In genomic region chr5:136192015-136192525, GRCh38 we compare ENCODE assay signal across 9 cellular contexts. TPM values are rescaled to one million over a fixed set of nuclear protein-coding genes. Genes with fewer than 3 reads are reported as not detected.
DNase-seq lines count a peak whose midpoint lies in the region; ATAC-seq and TF ChIP-seq lines count a peak whose summit lies in the region.
"Had no signal": no experiment of that assay in that cellular context is flagged by ENCODE, and none has a peak within 500 bp of the region (broad histone marks: within the 10 kb centered on the region; RNA-seq: fewer than 3 reads in every experiment).

No MANE protein-coding gene starts in this region.

- H3K27me3 ChIP-seq in AG04450 (ENCODE audit: control insufficient read depth, insufficient read depth, low read length): peaks cover 51% of the 10 kb centered on the region

- POLR2A ChIA-PET in AG04450 (lab: Yijun Ruan, JAX): no interaction called here

- H3K4me3 ChIP-seq in AG04450 (ENCODE audit: low read depth, low read length) (peak overlapping the region; percentile 27), fibroblast of the aortic adventitia (ENCODE audit: low read depth, low read length) (peak overlapping the region; percentile 44)

- peak overlapping the region; percentile 73 for H3K4me3 Mint-ChIP-seq in nephron progenitor cell

- peaks cover 77% of the 10 kb centered on the region for H3K27me3 Mint-ChIP-seq in nephron progenitor cell (ENCODE audit: low read depth, poor library complexity)

- CTCF ChIA-PET in AG04450 (lab: Charles Lee): no interaction called here

- H3K27ac ChIP-seq in AG04450 (ENCODE audit: low read depth, low read length): no peak overlapping the region

- no peaks in the 10 kb centered on the region for H3K9me3 Mint-ChIP-seq in nephron progenitor cell

- TF ChIP-seq CTCF in AG04450 (IDR thresholded peaks at IDR 0.05; ENCODE audit: low read depth, low read length): no peak
- TF ChIP-seq CTCF in fibroblast of the aortic adventitia (IDR thresholded peaks at IDR 0.05; ENCODE audit: insufficient read depth, low read length): no peak
- TF ChIP-seq CTCF in nephron progenitor cell (IDR thresholded peaks at IDR 0.05): no peak

- DNase-seq in AG04450 (ENCODE audit: low read depth, low spot score): no peak
- peak; percentile 18 for DNase-seq in NCI-H748 treated with DMSO at 0.1 percent for 48 hours (lab: John Stamatoyannopoulos, UW)
- no peak for DNase-seq in fibroblast of the aortic adventitia (ENCODE audit: low read depth)
- no peak for DNase-seq in nephron progenitor cell
- DNase-seq in CD1c-positive myeloid dendritic cell (ENCODE audit: extremely low spot score): no peak
- no peak for DNase-seq in GOT3 (lab: John Stamatoyannopoulos, UW)
- DNase-seq in C1 segment of cervical spinal cord (lab: John Stamatoyannopoulos, UW): no peak

- H3K27ac Mint-ChIP-seq in nephron progenitor cell: no peak overlapping the region

- no peaks in the 10 kb centered on the region; the same call in 1 of the 2 replicates for H3K9me3 ChIP-seq in AG04450 (ENCODE audit: control insufficient read depth, insufficient read depth, low read length)

- peaks cover 22% of the 10 kb centered on the region for H3K36me3 Mint-ChIP-seq in nephron progenitor cell (ENCODE audit: low read depth)

- H3K4me1 Mint-ChIP-seq in nephron progenitor cell: peaks cover 34% of the 10 kb centered on the region

- ATAC-seq in GM21786 (IDR thresholded peaks at IDR 0.05; ENCODE audit: unreplicated experiment): no peak

RNA-seq across cellular contexts. Expression of gene SMIM32, which starts 0.9 kb away (rescaled TPM):
- not detected in 2 replicates for polyA plus RNA-seq in AG04450 (2011; rRNA removed)
- not detected in 2 replicates for polyA minus RNA-seq in AG04450 (2011; rRNA and poly(A)+ RNA removed)
- total RNA-seq in fibroblast of the aortic adventitia (ENCODE audit: low replicate concordance): not detected in 2 replicates
- total RNA-seq: HT1080 had no signal

RNA-seq across cellular contexts. Expression of gene SMAD5, which starts 59.4 kb away (rescaled TPM):
- polyA plus RNA-seq in AG04450 (2011; rRNA removed): 66.1 and 98.3 TPM in 2 replicates
- polyA minus RNA-seq in AG04450 (2011; rRNA and poly(A)+ RNA removed): 92.8 and 163 TPM in 2 replicates
- total RNA-seq in fibroblast of the aortic adventitia (ENCODE audit: low replicate concordance): 88.7 and 590 TPM in 2 replicates
